In genomic region chr9:70629080-70629685, GRCh38 we compare ENCODE assay signal across 8 cellular contexts.
A peak's percentile ranks its signal among the peaks of the same experiment; 100 is the strongest.
DNase-seq lines count a peak whose midpoint lies in the region; ATAC-seq, FAIRE-seq and TF ChIP-seq lines count a peak whose summit lies in the region.
"Not testable (repeated sequence)": the region's sequence is repeated elsewhere in the genome, so short reads cannot be mapped to it uniquely, and the experiment has no call there.

No MANE protein-coding gene starts in this region.

- not testable (repeated sequence) for TF ChIP-seq EP300 in A549 (IDR thresholded peaks at IDR 0.05); Ishikawa (IDR thresholded peaks at IDR 0.05; ENCODE audit: borderline replicate concordance)

- not testable (repeated sequence) for TF ChIP-seq RAD21 in A549 (conservative IDR thresholded peaks at IDR 0.05 in 1 of 2, IDR thresholded peaks at IDR 0.05 in 1 of 2)
- peak; percentile 31; the same call in 1 of the 2 replicates for TF ChIP-seq RAD21 in Ishikawa (IDR thresholded peaks at IDR 0.05; ENCODE audit: low read depth)

- peak in 1 of 2 experiments; percentile 34; a peak in 2 of 6 replicates for ATAC-seq in A549

- DNase-seq in A549 (ENCODE audit: low read depth in 1 of 2, low spot score in 1 of 2) (peak; percentile 27 to 55), DMS53 (lab: John Stamatoyannopoulos, UW) (peak; percentile 53), GM19239 (ENCODE audit: insufficient read length, low spot score) (peak; percentile 17), NCI-H748 (lab: John Stamatoyannopoulos, UW; ENCODE audit: unreplicated experiment) (peak; percentile 34), kidney tubule cell (ENCODE audit: low spot score) (peak; percentile 10)
- DNase-seq in WERI-Rb-1; epithelial cell of proximal tubule (ENCODE audit: low read depth): not testable (repeated sequence)

- 44% methylated on average over 15 of the region's 15 CpGs for WGBS in A549 (ENCODE audit: missing lambda C conversion rate)

- POLR2A ChIA-PET in A549 (lab: Yijun Ruan, JAX): not testable (repeated sequence)

- not testable (repeated sequence) for TF ChIP-seq POLR2A in A549 (IDR thresholded peaks at IDR 0.05; ENCODE audit: low read length)

- not testable (repeated sequence) for H3K27me3 ChIP-seq in WERI-Rb-1 (ENCODE audit: insufficient read depth, low read depth, severe bottlenecking)

- H3K4me2 ChIP-seq in A549: not testable (repeated sequence)

- H3K27ac ChIP-seq in A549, WERI-Rb-1: not testable (repeated sequence)

- not testable (repeated sequence) for H3K9me3 ChIP-seq in A549; WERI-Rb-1 (ENCODE audit: severe bottlenecking)

- H3K36me3 ChIP-seq in WERI-Rb-1: not testable (repeated sequence)

- not testable (repeated sequence) for FAIRE-seq in A549 (lab: Jason Lieb, UNC); GM19239 (lab: Jason Lieb, UNC)

- H3K4me3 ChIP-seq in A549; WERI-Rb-1 (ENCODE audit: low read depth, low read length); epithelial cell of proximal tubule (ENCODE audit: low read depth, low read length): not testable (repeated sequence)

- TF ChIP-seq CTCF in A549 (IDR thresholded peaks at IDR 0.05) (peak; percentile 25; the same call in 2 of the 3 replicates), WERI-Rb-1 (IDR thresholded peaks at IDR 0.05; ENCODE audit: low read depth, low read length) (0 out of 2 replicates have a peak, but pooled peaks have one; percentile 48), epithelial cell of proximal tubule (conservative IDR thresholded peaks at IDR 0.05; ENCODE audit: low read depth, low read length) (peak; percentile 42)

- H3K4me1 ChIP-seq in A549: not testable (repeated sequence)

- CTCF ChIA-PET in A549 (lab: Yijun Ruan, JAX): interaction anchor here (0.6 to 3.7 kb wide), 4 partner anchors 11 to 772 kb away, joined by 3 to 18 read pairs (median 4); no protein-coding TSS in a partner anchor
